ENCODE assay signal across 8 cellular contexts in genomic region chr2:144515694-144516416, GRCh38. TPM values are rescaled to one million over a fixed set of nuclear protein-coding genes. Genes with fewer than 3 reads are reported as not detected.
DNase-seq lines count a peak whose midpoint lies in the region; ATAC-seq and TF ChIP-seq lines count a peak whose summit lies in the region.

No MANE protein-coding gene starts in this region.

- no peak for DNase-seq in AG04450 (ENCODE audit: low read depth, low spot score)
- peak; percentile 16 for DNase-seq in HT1080 (ENCODE audit: low read depth)
- DNase-seq in activated CD4-positive, alpha-beta memory T cell treated with anti-CD3 and anti-CD28 coated beads for 36 hours: peak; percentile 48
- DNase-seq in fibroblast of gingiva (ENCODE audit: low read depth): peak; percentile 61
- DNase-seq in nephron progenitor cell: peak; percentile 51
- DNase-seq in RKO (ENCODE audit: low spot score): no peak

- intact Hi-C loops in activated CD4-positive, alpha-beta memory T cell treated with anti-CD3 and anti-CD28 coated beads for 36 hours (cut with micrococcal nuclease): loop anchor here (2.0 to 10.0 kb wide), 6 partner anchors 191 to 1391 kb away; partner anchors contain the start of gene ARHGAP15

- no peaks in the 10 kb centered on the region for H3K27me3 ChIP-seq in AG04450 (ENCODE audit: control insufficient read depth, insufficient read depth, low read length)

- no peaks in the 10 kb centered on the region for H3K9me3 Mint-ChIP-seq in activated CD4-positive, alpha-beta memory T cell treated with anti-CD3 and anti-CD28 coated beads for 36 hours
- H3K9me3 Mint-ChIP-seq in nephron progenitor cell: no peaks in the 10 kb centered on the region

- H3K9me3 ChIP-seq in AG04450 (ENCODE audit: control insufficient read depth, insufficient read depth, low read length): no peaks in the 10 kb centered on the region; the same call in 1 of the 2 replicates

- ATAC-seq in GM21529 (IDR thresholded peaks at IDR 0.05; ENCODE audit: unreplicated experiment): no peak
- no peak for ATAC-seq in HG03175 (IDR thresholded peaks at IDR 0.05; ENCODE audit: unreplicated experiment)

- POLR2A ChIA-PET in AG04450 (lab: Yijun Ruan, JAX): no interaction called here
- POLR2A ChIA-PET in activated CD4-positive, alpha-beta memory T cell treated with anti-CD3 and anti-CD28 coated beads for 36 hours (lab: Charles Lee): interaction anchor here (0.6 to 1.3 kb wide), 3 partner anchors 23 to 944 kb away, joined by 3 to 9 read pairs (median 3); no protein-coding TSS in a partner anchor

- H3K4me3 Mint-ChIP-seq in activated CD4-positive, alpha-beta memory T cell treated with anti-CD3 and anti-CD28 coated beads for 36 hours: peak overlapping the region; percentile 67
- H3K4me3 Mint-ChIP-seq in nephron progenitor cell: peak overlapping the region; percentile 93

- H3K4me3 ChIP-seq in AG04450 (ENCODE audit: low read depth, low read length): peak overlapping the region; percentile 82

- CTCF ChIA-PET in AG04450 (lab: Charles Lee): interaction anchor here (0.7 kb wide), 1 partner anchor 90 kb away, joined by 3 read pairs; no protein-coding TSS in a partner anchor
- CTCF ChIA-PET in activated CD4-positive, alpha-beta memory T cell treated with anti-CD3 and anti-CD28 coated beads for 36 hours (lab: Charles Lee): no interaction called here

- H3K4me1 Mint-ChIP-seq in activated CD4-positive, alpha-beta memory T cell treated with anti-CD3 and anti-CD28 coated beads for 36 hours (ENCODE audit: low read depth): peaks cover 27% of the 10 kb centered on the region
- H3K4me1 Mint-ChIP-seq in nephron progenitor cell: peaks cover 50% of the 10 kb centered on the region

- H3K27ac Mint-ChIP-seq in activated CD4-positive, alpha-beta memory T cell treated with anti-CD3 and anti-CD28 coated beads for 36 hours: peak overlapping the region; percentile 69
- peak overlapping the region; percentile 96 for H3K27ac Mint-ChIP-seq in nephron progenitor cell

- peak overlapping the region; percentile 85 for H3K27ac ChIP-seq in AG04450 (ENCODE audit: low read depth, low read length)

- H3K36me3 Mint-ChIP-seq in activated CD4-positive, alpha-beta memory T cell treated with anti-CD3 and anti-CD28 coated beads for 36 hours: peaks cover 5% of the 10 kb centered on the region
- H3K36me3 Mint-ChIP-seq in nephron progenitor cell (ENCODE audit: low read depth): no peaks in the 10 kb centered on the region

- TF ChIP-seq CTCF in AG04450 (IDR thresholded peaks at IDR 0.05; ENCODE audit: low read depth, low read length): no peak
- TF ChIP-seq CTCF in nephron progenitor cell (IDR thresholded peaks at IDR 0.05): no peak

- peaks cover 46% of the 10 kb centered on the region for H3K27me3 Mint-ChIP-seq in activated CD4-positive, alpha-beta memory T cell treated with anti-CD3 and anti-CD28 coated beads for 36 hours
- no peaks in the 10 kb centered on the region for H3K27me3 Mint-ChIP-seq in nephron progenitor cell (ENCODE audit: low read depth, poor library complexity)

RNA-seq across cellular contexts. Expression of gene ZEB2, which starts 4.1 kb away (rescaled TPM):
- polyA plus RNA-seq in AG04450 (2011; rRNA removed): 36.1 and 41.7 TPM in 2 replicates
- polyA minus RNA-seq in AG04450 (2011; rRNA and poly(A)+ RNA removed): 89.1 and 122 TPM in 2 replicates
- total RNA-seq in HT1080 (2014; rRNA removed; shearing (Covaris generic)): 13.1 and 15.5 TPM in 2 replicates
- polyA plus RNA-seq in HT1080 (2015; cell fraction: cytosol; rRNA removed): 11.4 and 13.0 TPM in 2 replicates
- polyA plus RNA-seq in HT1080 (2015; cell fraction: nucleus; rRNA removed): 15.5 and 17.5 TPM in 2 replicates
- total RNA-seq in activated CD4-positive, alpha-beta memory T cell treated with anti-CD3 and anti-CD28 coated beads for 36 hours: 10 to 100 TPM; 16.8 to 17.1 TPM

Comparison
In these comparisons a context has a peak if more than half of its experiments do, and no peak if none do; other contexts are left out.
1. DNase-seq: peak in HT1080 (single experiment), activated CD4-positive, alpha-beta memory T cell treated with anti-CD3 and anti-CD28 coated beads for 36 hours (single experiment), fibroblast of gingiva (single experiment) and nephron progenitor cell (single experiment); none in AG04450 (single experiment) and RKO (single experiment).